Comparison of ENCODE assay signal across 11 cellular contexts in genomic region chrX:108270739-108271396, GRCh38.
DNase-seq lines count a peak whose midpoint lies in the region; ATAC-seq, FAIRE-seq and TF ChIP-seq lines count a peak whose summit lies in the region.
"Had no signal": no experiment of that assay in that cellular context is flagged by ENCODE, and none has a peak within 500 bp of the region (broad histone marks: within the 10 kb centered on the region; RNA-seq: fewer than 3 reads in every experiment).

No MANE protein-coding gene starts in this region.

- H3K27ac ChIP-seq in RWPE2 (ENCODE audit: poor library complexity, severe bottlenecking) (peak overlapping the region; percentile 76), keratinocyte (ENCODE audit: control insufficient read depth, insufficient read depth, low read length) (peak overlapping the region; percentile 74)
- H3K27ac ChIP-seq: suprapubic skin had no signal

- H3K4me3 Mint-ChIP-seq in stimulated activated effector memory CD8-positive, alpha-beta T cell treated with anti-CD3 and anti-CD28 coated beads, Interleukin-12 subunit alpha, Interleukin-12 subunit beta, amount 100 ng/mL, for 72 hours: no peak overlapping the region

- H3K36me3 ChIP-seq in RWPE2 (ENCODE audit: low read depth): no peaks in the 10 kb centered on the region
- H3K36me3 ChIP-seq in keratinocyte (ENCODE audit: control insufficient read depth in 2 of 2, extremely low read depth in 1 of 2, insufficient read depth in 2 of 2, low read length in 2 of 2): no peaks in the 10 kb centered on the region
- H3K36me3 ChIP-seq: suprapubic skin had no signal

- no peaks in the 10 kb centered on the region for H3K4me1 Mint-ChIP-seq in stimulated activated effector memory CD8-positive, alpha-beta T cell treated with anti-CD3 and anti-CD28 coated beads, Interleukin-12 subunit alpha, Interleukin-12 subunit beta, amount 100 ng/mL, for 72 hours

- H3K9ac ChIP-seq in keratinocyte (ENCODE audit: control insufficient read depth, extremely low read depth, insufficient read depth, low read length): no peak overlapping the region

- peak; percentile 76 for FAIRE-seq in keratinocyte (lab: Jason Lieb, UNC)

- peak overlapping the region; percentile 63 for H3K4me2 ChIP-seq in keratinocyte (ENCODE audit: control insufficient read depth, extremely low read depth, insufficient read depth, low read depth, low read length)

- TF ChIP-seq CTCF in RWPE2 (IDR thresholded peaks at IDR 0.05; ENCODE audit: poor library complexity, severe bottlenecking) (no peak), keratinocyte (optimal IDR thresholded peaks at IDR 0.05 in 1 of 3, IDR thresholded peaks at IDR 0.05 in 1 of 3, conservative IDR thresholded peaks at IDR 0.05 in 1 of 3; ENCODE audit: extremely low read depth in 1 of 3, insufficient read depth in 2 of 3, low read length in 3 of 3) (no peak)

- no peak overlapping the region for H2AFZ ChIP-seq in keratinocyte (ENCODE audit: control insufficient read depth, low read length)

- DNase-seq in Daoy (ENCODE audit: low read depth) (peak; percentile 72), RWPE2 (ENCODE audit: low spot score) (no peak), keratinocyte (ENCODE audit: low read depth, low spot score) (no peak), NCI-H82 (lab: John Stamatoyannopoulos, UW) (no peak)
- DNase-seq in stimulated activated effector memory CD8-positive, alpha-beta T cell treated with anti-CD3 and anti-CD28 coated beads, Interleukin-12 subunit alpha, Interleukin-12 subunit beta, amount 100 ng/mL, for 72 hours (ENCODE audit: low spot score in 2 of 2): no peak
- DNase-seq: CD4-positive, alpha-beta memory T cell had no signal

- H3K9me1 ChIP-seq in keratinocyte (ENCODE audit: control insufficient read depth, extremely low read depth, insufficient read depth, low read length): no peaks in the 10 kb centered on the region

- ATAC-seq in HG03196 (IDR thresholded peaks at IDR 0.05; ENCODE audit: unreplicated experiment): peak; percentile 53
- peak; percentile 30; the same call in 1 of the 3 replicates for ATAC-seq in RWPE2 (ENCODE audit: low read depth)
- ATAC-seq in stimulated activated effector memory CD8-positive, alpha-beta T cell treated with anti-CD3 and anti-CD28 coated beads, Interleukin-12 subunit alpha, Interleukin-12 subunit beta, amount 100 ng/mL, for 72 hours: no peak
- ATAC-seq in HG03095 (IDR thresholded peaks at IDR 0.05; ENCODE audit: unreplicated experiment): no peak
- no peak for ATAC-seq in GM21515 (IDR thresholded peaks at IDR 0.05; ENCODE audit: unreplicated experiment)

- H3K9me3 Mint-ChIP-seq in stimulated activated effector memory CD8-positive, alpha-beta T cell treated with anti-CD3 and anti-CD28 coated beads, Interleukin-12 subunit alpha, Interleukin-12 subunit beta, amount 100 ng/mL, for 72 hours: no peaks in the 10 kb centered on the region
- H3K9me3 Mint-ChIP-seq: activated T-helper 2 cell treated with anti-CD3 and anti-CD28 coated beads, Interferon-gamma antibody, Interleukin-2, Interleukin-4, amounts not matched to agents 10 μg/mL and 5 μg/mL and 100 μg/mL, durations not matched to agents 14 hours and 24 hours and 36 hours had no signal

- H4K20me1 ChIP-seq in keratinocyte (ENCODE audit: control insufficient read depth, extremely low read depth, insufficient read depth, low read length): no peaks in the 10 kb centered on the region

- no peaks in the 10 kb centered on the region for H3K36me3 Mint-ChIP-seq in stimulated activated effector memory CD8-positive, alpha-beta T cell treated with anti-CD3 and anti-CD28 coated beads, Interleukin-12 subunit alpha, Interleukin-12 subunit beta, amount 100 ng/mL, for 72 hours
- H3K36me3 Mint-ChIP-seq: CD4-positive, alpha-beta memory T cell had no signal

- H3K27ac Mint-ChIP-seq in stimulated activated effector memory CD8-positive, alpha-beta T cell treated with anti-CD3 and anti-CD28 coated beads, Interleukin-12 subunit alpha, Interleukin-12 subunit beta, amount 100 ng/mL, for 72 hours: no peak overlapping the region
- H3K27ac Mint-ChIP-seq: activated T-helper 2 cell treated with anti-CD3 and anti-CD28 coated beads, Interferon-gamma antibody, Interleukin-2, Interleukin-4, amounts not matched to agents 10 μg/mL and 5 μg/mL and 100 μg/mL, durations not matched to agents 14 hours and 24 hours and 36 hours; CD4-positive, alpha-beta memory T cell had no signal

- no peaks in the 10 kb centered on the region for H3K27me3 ChIP-seq in RWPE2 (ENCODE audit: insufficient read depth, poor library complexity, severe bottlenecking)
- peaks cover 4% of the 10 kb centered on the region for H3K27me3 ChIP-seq in keratinocyte (ENCODE audit: control insufficient read depth, extremely low read depth, insufficient read depth, low read length)
- H3K27me3 ChIP-seq: suprapubic skin had no signal

- H3K79me2 ChIP-seq in keratinocyte (ENCODE audit: control insufficient read depth, insufficient read depth, low read length): no peaks in the 10 kb centered on the region

- H3K4me1 ChIP-seq in RWPE2 (ENCODE audit: insufficient read depth, poor library complexity, severe bottlenecking): peaks cover 35% of the 10 kb centered on the region
- peaks cover 32% of the 10 kb centered on the region for H3K4me1 ChIP-seq in keratinocyte (ENCODE audit: control insufficient read depth, extremely low read depth, insufficient read depth, low read length)
- H3K4me1 ChIP-seq: suprapubic skin had no signal

- no peak overlapping the region for H3K4me3 ChIP-seq in RWPE2 (ENCODE audit: severe bottlenecking)
- H3K4me3 ChIP-seq in keratinocyte (ENCODE audit: control insufficient read depth in 2 of 3, extremely low read depth in 1 of 3, insufficient read depth in 2 of 3, low read depth in 1 of 3, low read length in 3 of 3): no peak overlapping the region
- H3K4me3 ChIP-seq: suprapubic skin had no signal

- H3K9me3 ChIP-seq in RWPE2 (ENCODE audit: severe bottlenecking) (no peaks in the 10 kb centered on the region), keratinocyte (ENCODE audit: control insufficient read depth, low read depth, low read length) (no peaks in the 10 kb centered on the region)
- H3K9me3 ChIP-seq: suprapubic skin had no signal

- dilution Hi-C loops in keratinocyte (cut with MboI; ENCODE audit: extremely low pct_ligation_motif_present, low sequenced_read_pairs): no loop called here

Comparison
In these comparisons a context has a peak if more than half of its experiments do, and no peak if none do; other contexts are left out.
1. ATAC-seq: peak in HG03196 (single experiment) and RWPE2 (single experiment); none in stimulated activated effector memory CD8-positive, alpha-beta T cell treated with anti-CD3 and anti-CD28 coated beads, Interleukin-12 subunit alpha, Interleukin-12 subunit beta, amount 100 ng/mL, for 72 hours (single experiment), HG03095 (single experiment) and GM21515 (single experiment).